ENCODE assay signal across 1 cellular context in genomic region chr10:14774797-14775196, GRCh38.
TF ChIP-seq lines count a peak whose summit lies in the region.

Gene FAM107B, minus strand, starts transcription at chr10:14774897. Its CDS starts 234 bp downstream, at chr10:14774663.

TF ChIP-seq in liver, 16 proteins besides CTCF, POLR2A, EP300 and RAD21 (continued from another document):
- no peak for TF ChIP-seq REST (IDR thresholded peaks at IDR 0.05)
- no peak for TF ChIP-seq SP1 (IDR thresholded peaks at IDR 0.05)
- TF ChIP-seq JUND (IDR thresholded peaks at IDR 0.05): no peak
- no peak for TF ChIP-seq RXRA (IDR thresholded peaks at IDR 0.05)
- no peak for TF ChIP-seq YY1 (IDR thresholded peaks at IDR 0.05)
- no peak for TF ChIP-seq TAF1 (conservative IDR thresholded peaks at IDR 0.05)
